11 cellular contexts compared by ENCODE assay signal in genomic region chr10:73850863-73851461, GRCh38. TPM values are rescaled to one million over a fixed set of nuclear protein-coding genes. Genes with fewer than 3 reads are reported as not detected.
A peak's percentile ranks its signal among the peaks of the same experiment; 100 is the strongest.
DNase-seq lines count a peak whose midpoint lies in the region; ATAC-seq and TF ChIP-seq lines count a peak whose summit lies in the region.
"Had no signal": no experiment of that assay in that cellular context is flagged by ENCODE, and none has a peak within 500 bp of the region (broad histone marks: within the 10 kb centered on the region; RNA-seq: fewer than 3 reads in every experiment).

No MANE protein-coding gene starts in this region.

- H3K36me3 Mint-ChIP-seq in naive thymus-derived CD8-positive, alpha-beta T cell = peaks cover 0 to 82% (median 16%) of the 10 kb centered on the region in 3 donors
- H3K36me3 Mint-ChIP-seq in activated CD8-positive, alpha-beta T cell treated with anti-CD3 and anti-CD28 coated beads for 36 hours (ENCODE audit: low read depth) = peaks cover 20% of the 10 kb centered on the region

- H3K9me3 Mint-ChIP-seq in naive thymus-derived CD8-positive, alpha-beta T cell = no peaks in the 10 kb centered on the region
- H3K9me3 Mint-ChIP-seq in activated CD8-positive, alpha-beta T cell treated with anti-CD3 and anti-CD28 coated beads for 36 hours = no peaks in the 10 kb centered on the region
- H3K9me3 Mint-ChIP-seq: T-helper 1 cell treated with Interleukin-12 subunit alpha and Interleukin-12 subunit beta and Interleukin-4 antibody, amounts not matched to agents 30 μg/mL and 1 μg/mL, for 36 hours had no signal

- H3K27ac Mint-ChIP-seq in naive thymus-derived CD8-positive, alpha-beta T cell = peak overlapping the region in 7 of 10 donors; percentile 30 to 91 (median 68)
- H3K27ac Mint-ChIP-seq in activated CD8-positive, alpha-beta T cell treated with anti-CD3 and anti-CD28 coated beads for 36 hours = no peak overlapping the region
- H3K27ac Mint-ChIP-seq: T-helper 1 cell treated with Interleukin-12 subunit alpha and Interleukin-12 subunit beta and Interleukin-4 antibody, amounts not matched to agents 30 μg/mL and 1 μg/mL, for 36 hours had no signal

- no peak for TF ChIP-seq CTCF in activated CD8-positive, alpha-beta T cell treated with anti-CD3 and anti-CD28 coated beads for 36 hours (IDR thresholded peaks at IDR 0.05)

- CTCF ChIA-PET in activated CD8-positive, alpha-beta T cell treated with anti-CD3 and anti-CD28 coated beads for 36 hours (lab: Charles Lee) = interaction anchor here (1.4 to 13.2 kb wide), 7 partner anchors 14 to 230 kb away, joined by 3 to 430 read pairs (median 18); partner anchors contain the start of gene CAMK2G

- DNase-seq in Right ventricle myocardium inferior (ENCODE audit: missing footprints) (no peak), cardiac septum (ENCODE audit: low spot score) (no peak), fibroblast of gingiva (ENCODE audit: low read depth) (peak; percentile 99), NCI-H446 (lab: John Stamatoyannopoulos, UW) (no peak), DMS 273 (lab: John Stamatoyannopoulos, UW; ENCODE audit: unreplicated experiment) (no peak)
- no peak for DNase-seq in naive thymus-derived CD8-positive, alpha-beta T cell
- no peak for DNase-seq in activated naive CD4-positive, alpha-beta T cell treated with Interleukin-2 at 50 U/mL for 16 hours
- DNase-seq in activated CD8-positive, alpha-beta T cell treated with anti-CD3 and anti-CD28 coated beads for 36 hours = no peak
- DNase-seq: BE2C, NCI-H1417 treated with DMSO at 0.1 percent for 48 hours had no signal

- POLR2A ChIA-PET in naive thymus-derived CD8-positive, alpha-beta T cell (lab: Charles Lee) = interaction anchor here (0.5 to 8.8 kb wide), 5 partner anchors 8 to 280 kb away, joined by 4 to 70 read pairs (median 6); partner anchors contain the start of gene CAMK2G
- POLR2A ChIA-PET in activated CD8-positive, alpha-beta T cell treated with anti-CD3 and anti-CD28 coated beads for 36 hours (lab: Charles Lee) = interaction anchor here (0.7 to 3.5 kb wide), 6 partner anchors 11 to 169 kb away, joined by 3 to 22 read pairs (median 6); partner anchors contain the start of gene CAMK2G

- H3K4me3 Mint-ChIP-seq in naive thymus-derived CD8-positive, alpha-beta T cell = no peak overlapping the region
- no peak overlapping the region for H3K4me3 Mint-ChIP-seq in activated CD8-positive, alpha-beta T cell treated with anti-CD3 and anti-CD28 coated beads for 36 hours
- H3K4me3 Mint-ChIP-seq: T-helper 1 cell treated with Interleukin-12 subunit alpha and Interleukin-12 subunit beta and Interleukin-4 antibody, amounts not matched to agents 30 μg/mL and 1 μg/mL, for 36 hours had no signal

- no peaks in the 10 kb centered on the region for H3K27me3 Mint-ChIP-seq in naive thymus-derived CD8-positive, alpha-beta T cell
- H3K27me3 Mint-ChIP-seq in activated CD8-positive, alpha-beta T cell treated with anti-CD3 and anti-CD28 coated beads for 36 hours = no peaks in the 10 kb centered on the region

- peak; percentile 29 for ATAC-seq in Right ventricle myocardium inferior
- no peak for ATAC-seq in naive thymus-derived CD8-positive, alpha-beta T cell
- ATAC-seq in activated CD8-positive, alpha-beta T cell treated with anti-CD3 and anti-CD28 coated beads for 36 hours = no peak

- peaks cover 21 to 45% (median 33%) of the 10 kb centered on the region in 4 donors for H3K4me1 Mint-ChIP-seq in naive thymus-derived CD8-positive, alpha-beta T cell
- peaks cover 15% of the 10 kb centered on the region for H3K4me1 Mint-ChIP-seq in activated CD8-positive, alpha-beta T cell treated with anti-CD3 and anti-CD28 coated beads for 36 hours (ENCODE audit: low read depth)

- intact Hi-C loops in Right ventricle myocardium inferior (cut with DNase I) = no loop called here
- intact Hi-C loops in cardiac septum (cut with DNase I) = no loop called here
- intact Hi-C loops in activated CD8-positive, alpha-beta T cell treated with anti-CD3 and anti-CD28 coated beads for 36 hours (cut with micrococcal nuclease) = no loop called here

RNA-seq across cellular contexts. Expression of gene CAMK2G, which starts 23.4 kb away (rescaled TPM):
- total RNA-seq in Right ventricle myocardium inferior (11.7 TPM), cardiac septum (12.7 TPM)
- total RNA-seq in naive thymus-derived CD8-positive, alpha-beta T cell = 10 to 100 TPM; 60.4 to 61.7 TPM
- polyA plus RNA-seq in naive thymus-derived CD8-positive, alpha-beta T cell = 1 to 10 TPM; 4.6 to 6.7 (median 5.1) TPM
- 10 to 100 TPM; 17.8 to 18.5 TPM for total RNA-seq in activated CD8-positive, alpha-beta T cell treated with anti-CD3 and anti-CD28 coated beads for 36 hours

RNA-seq across cellular contexts. Expression of gene NDST2, which starts 39.6 kb away (rescaled TPM):
- total RNA-seq in Right ventricle myocardium inferior = 10.5 TPM
- total RNA-seq in cardiac septum = 16.0 TPM
- 100 to 1,000 TPM; 101 to 112 TPM for total RNA-seq in naive thymus-derived CD8-positive, alpha-beta T cell
- polyA plus RNA-seq in naive thymus-derived CD8-positive, alpha-beta T cell = 10 to 100 TPM; 13.4 to 34.3 (median 24.5) TPM
- 10 to 100 TPM; 51.1 to 53.5 TPM for total RNA-seq in activated CD8-positive, alpha-beta T cell treated with anti-CD3 and anti-CD28 coated beads for 36 hours

RNA-seq across cellular contexts. Expression of gene PLAU, which starts 60.0 kb away (rescaled TPM):
- 8.5 TPM for total RNA-seq in Right ventricle myocardium inferior
- total RNA-seq in cardiac septum = 15.3 TPM
- total RNA-seq in naive thymus-derived CD8-positive, alpha-beta T cell = under 1 TPM; 0.26 to 0.30 TPM
- not detected for polyA plus RNA-seq in naive thymus-derived CD8-positive, alpha-beta T cell
- under 1 TPM; 0.41 to 0.47 TPM for total RNA-seq in activated CD8-positive, alpha-beta T cell treated with anti-CD3 and anti-CD28 coated beads for 36 hours
